ENCODE assay signal across 15 cellular contexts in the genomic region with DNA sequence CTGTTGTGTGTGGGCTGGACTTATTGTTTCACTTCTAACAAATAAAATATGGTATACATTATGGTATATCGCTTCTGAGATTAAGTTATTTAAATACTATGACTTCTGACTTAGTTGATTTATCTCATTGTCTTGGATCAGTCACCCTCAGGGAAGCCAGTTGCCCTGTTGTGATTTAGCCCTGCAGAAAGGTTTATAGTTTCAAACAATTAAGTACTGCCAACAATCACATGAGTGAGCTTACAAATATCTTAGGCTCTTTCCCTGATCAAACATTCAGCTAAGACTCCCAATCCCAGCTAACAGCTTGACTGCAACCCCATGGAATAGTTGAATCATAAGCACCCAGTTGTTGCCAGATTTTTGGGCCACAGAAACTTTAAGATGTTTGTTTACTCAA.
"Had no signal": no experiment of that assay in that cellular context is flagged by ENCODE, and none has a peak within 500 bp of the region (broad histone marks: within the 10 kb centered on the region; RNA-seq: fewer than 3 reads in every experiment).

No MANE protein-coding gene starts in this region.

- H3K9me3 Mint-ChIP-seq: stimulated activated memory B cell treated with anti-CD40 and anti-IgM and Interleukin-4, amounts not matched to agents 10 μg/mL and 1 μg/mL and 100 μg/mL, for 72 hours had no signal

- H3K27me3 ChIP-seq: brain microvascular endothelial cell, sigmoid colon, spleen, upper lobe of right lung had no signal

- H3K27me3 Mint-ChIP-seq: activated naive CD8-positive, alpha-beta T cell treated with anti-CD3 and anti-CD28 coated beads for 36 hours; stimulated activated memory B cell treated with anti-CD40 and anti-IgM and Interleukin-4, amounts not matched to agents 10 μg/mL and 1 μg/mL and 100 μg/mL, for 72 hours had no signal

- H3K27ac ChIP-seq: brain microvascular endothelial cell, lower lobe of right lung, sigmoid colon, spleen, upper lobe of right lung had no signal

- H3K9me3 ChIP-seq: lower lobe of right lung, sigmoid colon, spleen, upper lobe of right lung had no signal

- H3K4me3 ChIP-seq: lower lobe of right lung, sigmoid colon, spleen, upper lobe of right lung had no signal

- H3K4me1 Mint-ChIP-seq: activated naive CD8-positive, alpha-beta T cell treated with anti-CD3 and anti-CD28 coated beads for 36 hours; natural killer cell; stimulated activated memory B cell treated with anti-CD40 and anti-IgM and Interleukin-4, amounts not matched to agents 10 μg/mL and 1 μg/mL and 100 μg/mL, for 72 hours had no signal

- H3K4me1 ChIP-seq: lower lobe of right lung, sigmoid colon, spleen, upper lobe of right lung had no signal

- DNase-seq: activated CD4-positive, alpha-beta T cell treated with anti-CD3 and anti-CD28 coated beads, Interleukin-2, amount 50 U/mL, for 4 hours; activated naive CD8-positive, alpha-beta T cell treated with anti-CD3 and anti-CD28 coated beads for 36 hours; activated T-cell treated with anti-CD3 and anti-CD28 coated beads for 4 hours; amniotic stem cell; brain microvascular endothelial cell; cortex of kidney; erythroblast; lower lobe of right lung; natural killer cell; sigmoid colon; spleen; stimulated activated CD4-positive, alpha-beta T cell treated with anti-CD3 and anti-CD28 coated beads, Interleukin-4, amount 100 ng/mL, for 4 hours; upper lobe of right lung had no signal

- H3K36me3 ChIP-seq: brain microvascular endothelial cell, lower lobe of right lung, sigmoid colon, spleen, upper lobe of right lung had no signal

- H3K36me3 Mint-ChIP-seq: activated naive CD8-positive, alpha-beta T cell treated with anti-CD3 and anti-CD28 coated beads for 36 hours; natural killer cell; stimulated activated memory B cell treated with anti-CD40 and anti-IgM and Interleukin-4, amounts not matched to agents 10 μg/mL and 1 μg/mL and 100 μg/mL, for 72 hours had no signal

- H3K4me3 Mint-ChIP-seq: activated naive CD8-positive, alpha-beta T cell treated with anti-CD3 and anti-CD28 coated beads for 36 hours; activated T-helper 1 cell treated with anti-CD3 and anti-CD28 coated beads, Interleukin-12 subunit alpha, Interleukin-12 subunit beta, Interleukin-2, Interleukin-4 antibody, amounts not matched to agents 30 ng/mL and 10 ng/mL and 1 ng/mL, durations not matched to agents 14 hours and 24 hours and 36 hours; natural killer cell; stimulated activated memory B cell treated with anti-CD40 and anti-IgM and Interleukin-4, amounts not matched to agents 10 μg/mL and 1 μg/mL and 100 μg/mL, for 72 hours had no signal

- H3K27ac Mint-ChIP-seq: activated naive CD8-positive, alpha-beta T cell treated with anti-CD3 and anti-CD28 coated beads for 36 hours; activated T-helper 1 cell treated with anti-CD3 and anti-CD28 coated beads, Interleukin-12 subunit alpha, Interleukin-12 subunit beta, Interleukin-2, Interleukin-4 antibody, amounts not matched to agents 30 ng/mL and 10 ng/mL and 1 ng/mL, durations not matched to agents 14 hours and 24 hours and 36 hours; natural killer cell; stimulated activated memory B cell treated with anti-CD40 and anti-IgM and Interleukin-4, amounts not matched to agents 10 μg/mL and 1 μg/mL and 100 μg/mL, for 72 hours had no signal
